Comparison of ENCODE assay signal across 10 cellular contexts in the genomic region with DNA sequence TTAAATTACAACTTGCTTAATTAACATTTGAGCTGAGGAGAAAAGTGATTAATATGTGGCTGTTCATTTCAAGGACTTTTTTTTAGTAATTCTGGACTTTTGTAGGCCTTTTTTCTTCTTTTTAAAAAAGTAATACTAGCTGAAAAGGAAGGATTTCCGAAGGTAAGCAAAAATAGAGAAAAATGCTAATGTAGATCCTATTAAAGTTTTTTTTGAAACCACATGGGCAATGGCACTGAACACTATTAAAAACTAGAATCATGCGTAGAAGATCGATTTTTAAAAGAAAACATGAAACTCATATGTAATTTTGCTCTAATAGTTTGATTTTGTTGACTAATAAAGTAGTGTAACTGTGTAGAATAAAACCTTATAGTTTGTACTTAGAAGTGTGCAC. TPM values are rescaled to one million over a fixed set of nuclear protein-coding genes. Genes with fewer than 3 reads are reported as not detected.
DNase-seq lines count a peak whose midpoint lies in the region; ATAC-seq and TF ChIP-seq lines count a peak whose summit lies in the region.
"Had no signal": no experiment of that assay in that cellular context is flagged by ENCODE, and none has a peak within 500 bp of the region (broad histone marks: within the 10 kb centered on the region; RNA-seq: fewer than 3 reads in every experiment).

No MANE protein-coding gene starts in this region.

- H3K27me3 ChIP-seq in left ventricle myocardium inferior (ENCODE audit: low read depth) = no peaks in the 10 kb centered on the region
- H3K27me3 ChIP-seq in iPS-15b (ENCODE audit: control insufficient read depth, insufficient read depth, low read length) = peaks cover 9% of the 10 kb centered on the region

- H3K27me3 Mint-ChIP-seq in type B pancreatic cell = peaks cover 9% of the 10 kb centered on the region

- peaks cover 14% of the 10 kb centered on the region for H3K4me1 Mint-ChIP-seq in type B pancreatic cell (ENCODE audit: unreplicated experiment)

- DNase-seq in left ventricle myocardium inferior = no peak
- DNase-seq in Right ventricle myocardium superior = no peak
- no peak for DNase-seq in type B pancreatic cell (ENCODE audit: extremely low spot score, unreplicated experiment)
- no peak for DNase-seq in NCI-H510A (lab: John Stamatoyannopoulos, UW)
- DNase-seq: COR-L47; stimulated activated CD4-positive, alpha-beta T cell treated with anti-CD3 and anti-CD28 coated beads, Interleukin-12 subunit alpha, Interleukin-12 subunit beta, amount 100 ng/mL, for 4 hours had no signal

- H3K27ac ChIP-seq in left ventricle myocardium inferior (replicated peaks) = peak overlapping the region; percentile 95

- peak overlapping the region; percentile 92 for H3K4me3 Mint-ChIP-seq in type B pancreatic cell

- H3K4me1 ChIP-seq in left ventricle myocardium inferior = peaks cover 74% of the 10 kb centered on the region
- H3K4me1 ChIP-seq in iPS-15b (ENCODE audit: control insufficient read depth, insufficient read depth, low read length) = peaks cover 10% of the 10 kb centered on the region

- H3K4me3 ChIP-seq in left ventricle myocardium inferior (peak overlapping the region; percentile 83), WI38 (ENCODE audit: low read depth, low read length) (peak overlapping the region; percentile 92), iPS-15b (ENCODE audit: low read depth, low read length) (peak overlapping the region; percentile 70)

- no peaks in the 10 kb centered on the region for H3K9me3 Mint-ChIP-seq in type B pancreatic cell

- H3K9ac ChIP-seq in iPS-15b (ENCODE audit: low read depth, low read length) = no peak overlapping the region

- H3K36me3 Mint-ChIP-seq in type B pancreatic cell = no peaks in the 10 kb centered on the region

- intact Hi-C loops in left ventricle myocardium inferior (cut with micrococcal nuclease) = no loop called here
- intact Hi-C loops in Right ventricle myocardium superior (cut with DNase I) = no loop called here

- no peak overlapping the region for H3K27ac Mint-ChIP-seq in type B pancreatic cell

- TF ChIP-seq CTCF in left ventricle myocardium inferior (IDR thresholded peaks at IDR 0.05; ENCODE audit: borderline replicate concordance) (no peak), WI38 (IDR thresholded peaks at IDR 0.05; ENCODE audit: low read depth, low read length) (no peak), type B pancreatic cell (conservative IDR thresholded peaks at IDR 0.05) (no peak)

- no peak for ATAC-seq in Right ventricle myocardium superior (ENCODE audit: poor library complexity)
- no peak for ATAC-seq in GM18517 (IDR thresholded peaks at IDR 0.05; ENCODE audit: unreplicated experiment)
- no peak for ATAC-seq in HG03039 (IDR thresholded peaks at IDR 0.05; ENCODE audit: unreplicated experiment)

- H3K9me3 ChIP-seq in left ventricle myocardium inferior (replicated peaks) (no peaks in the 10 kb centered on the region), iPS-15b (ENCODE audit: control insufficient read depth, insufficient read depth, low read length) (no peaks in the 10 kb centered on the region)

- no peaks in the 10 kb centered on the region for H3K36me3 ChIP-seq in left ventricle myocardium inferior
- no peaks in the 10 kb centered on the region for H3K36me3 ChIP-seq in iPS-15b (ENCODE audit: control insufficient read depth, insufficient read depth, low read length)

RNA-seq across cellular contexts. Expression of gene BAG2, which starts 2.4 kb away (rescaled TPM):
- total RNA-seq in left ventricle myocardium inferior (11.2 TPM), Right ventricle myocardium superior (12.7 TPM), type B pancreatic cell (ENCODE audit: low replicate concordance) (1.5 and 3.8 TPM in 2 replicates)

RNA-seq across cellular contexts. Expression of gene RAB23, which starts 47.6 kb away (rescaled TPM):
- total RNA-seq in left ventricle myocardium inferior (10.9 TPM), Right ventricle myocardium superior (10.8 TPM), type B pancreatic cell (ENCODE audit: low replicate concordance) (9.4 and 17.4 TPM in 2 replicates)
